In genomic region chr2:149473538-149473937, GRCh38 we compare ENCODE assay signal across 24 cellular contexts.
"Had no signal": no experiment of that assay in that cellular context is flagged by ENCODE, and none has a peak within 500 bp of the region (broad histone marks: within the 10 kb centered on the region; RNA-seq: fewer than 3 reads in every experiment).

No MANE protein-coding gene starts in this region.

- ATAC-seq: left ventricle myocardium superior; lower lobe of right lung; natural killer cell; sciatic nerve; stimulated activated naive CD8-positive, alpha-beta T cell treated with anti-CD3 and anti-CD28 coated beads, Interleukin-15, amount 100 ng/mL, for 72 hours; upper lobe of right lung had no signal

- H3K27me3 Mint-ChIP-seq: dendritic cell treated with granulocyte-macrophage colony-stimulating factor and Interleukin-4, amounts not matched to agents 40 ng/mL and 50 ng/mL, for 4 days; progenitor cell of endocrine pancreas; stimulated activated naive CD8-positive, alpha-beta T cell treated with anti-CD3 and anti-CD28 coated beads, Interleukin-15, amount 100 ng/mL, for 72 hours had no signal

- H3K9me3 Mint-ChIP-seq: dendritic cell treated with granulocyte-macrophage colony-stimulating factor and Interleukin-4, amounts not matched to agents 40 ng/mL and 50 ng/mL, for 4 days; stimulated activated naive CD8-positive, alpha-beta T cell treated with anti-CD3 and anti-CD28 coated beads, Interleukin-15, amount 100 ng/mL, for 72 hours had no signal

- H3K4me3 ChIP-seq: colonic mucosa, lower lobe of right lung, right atrium auricular region, smooth muscle cell, suprapubic skin, transverse colon, upper lobe of right lung, uterus had no signal

- H3K36me3 ChIP-seq: colonic mucosa, lower lobe of right lung, right atrium auricular region, suprapubic skin, transverse colon, upper lobe of right lung, uterus had no signal

- H3K9me3 ChIP-seq: colonic mucosa, lower lobe of right lung, right atrium auricular region, suprapubic skin, transverse colon, upper lobe of right lung, uterus had no signal

- H3K36me3 Mint-ChIP-seq: natural killer cell had no signal

- H3K27ac Mint-ChIP-seq: dendritic cell treated with granulocyte-macrophage colony-stimulating factor and Interleukin-4, amounts not matched to agents 40 ng/mL and 50 ng/mL, for 4 days; endodermal cell; natural killer cell; stimulated activated naive CD8-positive, alpha-beta T cell treated with anti-CD3 and anti-CD28 coated beads, Interleukin-15, amount 100 ng/mL, for 72 hours had no signal

- H3K4me1 ChIP-seq: colonic mucosa, lower lobe of right lung, parathyroid adenoma, right atrium auricular region, suprapubic skin, transverse colon, upper lobe of right lung, uterus had no signal

- H3K4me3 Mint-ChIP-seq: dendritic cell treated with granulocyte-macrophage colony-stimulating factor and Interleukin-4, amounts not matched to agents 40 ng/mL and 50 ng/mL, for 4 days; endodermal cell; natural killer cell; stimulated activated naive CD8-positive, alpha-beta T cell treated with anti-CD3 and anti-CD28 coated beads, Interleukin-15, amount 100 ng/mL, for 72 hours had no signal

- H3K4me1 Mint-ChIP-seq: endodermal cell; natural killer cell; stimulated activated naive CD8-positive, alpha-beta T cell treated with anti-CD3 and anti-CD28 coated beads, Interleukin-15, amount 100 ng/mL, for 72 hours had no signal

- H3K27me3 ChIP-seq: colonic mucosa, right atrium auricular region, suprapubic skin, transverse colon, uterus had no signal

- H3K27ac ChIP-seq: colonic mucosa, lower lobe of right lung, parathyroid adenoma, right atrium auricular region, suprapubic skin, transverse colon, upper lobe of right lung, uterus had no signal

- DNase-seq: colonic mucosa; effector CD8-positive, alpha-beta T cell; endodermal cell; erythroblast; head of caudate nucleus; left ventricle myocardium superior; lower lobe of right lung; natural killer cell; stimulated activated CD4-positive, alpha-beta T cell treated with anti-CD3 and anti-CD28 coated beads, Interleukin-12 subunit alpha, Interleukin-12 subunit beta, amount 100 ng/mL, for 4 hours; stimulated activated CD4-positive, alpha-beta T cell treated with anti-CD3 and anti-CD28 coated beads, Interleukin-1b, Interleukin-23, amount 100 ng/mL, for 48 hours; stimulated activated CD4-positive, alpha-beta T cell treated with anti-CD3 and anti-CD28 coated beads, Interleukin-4, amount 100 ng/mL, for 1 hour; stimulated activated CD8-positive, alpha-beta memory T cell treated with anti-CD3 and anti-CD28 coated beads, Interleukin-4, amount 100 ng/mL, for 48 hours; stimulated activated naive CD4-positive, alpha-beta T cell; stimulated activated naive CD8-positive, alpha-beta T cell treated with anti-CD3 and anti-CD28 coated beads, Interleukin-15, amount 100 ng/mL, for 72 hours; transverse colon; upper lobe of right lung; uterus had no signal
